In genomic region chr10:50310560-50311174, GRCh38 we compare ENCODE assay signal across 9 cellular contexts. TPM values are rescaled to one million over a fixed set of nuclear protein-coding genes. Genes with fewer than 3 reads are reported as not detected.
A peak's percentile ranks its signal among the peaks of the same experiment; 100 is the strongest.
DNase-seq lines count a peak whose midpoint lies in the region; ATAC-seq and TF ChIP-seq lines count a peak whose summit lies in the region.
"Had no signal": no experiment of that assay in that cellular context is flagged by ENCODE, and none has a peak within 500 bp of the region (broad histone marks: within the 10 kb centered on the region; RNA-seq: fewer than 3 reads in every experiment).

No MANE protein-coding gene starts in this region.

- H3K27me3 Mint-ChIP-seq in activated B cell treated with CpG ODN at 0.5 μM for 24 hours, result no peaks in the 10 kb centered on the region
- H3K27me3 Mint-ChIP-seq: brain had no signal

- CTCF ChIA-PET in activated B cell treated with CpG ODN at 0.5 μM for 24 hours (lab: Charles Lee), result interaction anchor here (1.3 kb wide), 1 partner anchor 110 kb away, joined by 4 read pairs; no protein-coding TSS in a partner anchor

- no peak overlapping the region for H3K27ac ChIP-seq in cardiac muscle cell
- no peak overlapping the region for H3K27ac ChIP-seq in left ventricle myocardium inferior (replicated peaks)
- no peak overlapping the region for H3K27ac ChIP-seq in left lung

- peaks cover 6% of the 10 kb centered on the region for H3K4me1 Mint-ChIP-seq in activated B cell treated with CpG ODN at 0.5 μM for 24 hours
- H3K4me1 Mint-ChIP-seq: brain had no signal

- H3K9me3 ChIP-seq in cardiac muscle cell (ENCODE audit: low read depth) (no peaks in the 10 kb centered on the region), left ventricle myocardium inferior (replicated peaks) (peaks cover 9% of the 10 kb centered on the region), left lung (no peaks in the 10 kb centered on the region)

- POLR2A ChIA-PET in activated B cell treated with CpG ODN at 0.5 μM for 24 hours (lab: Charles Lee), result no interaction called here

- H3K36me3 ChIP-seq in cardiac muscle cell (peaks cover 8% of the 10 kb centered on the region), left ventricle myocardium inferior (peaks cover 53% of the 10 kb centered on the region), left lung (peaks cover 0 to 49% of the 10 kb centered on the region in 2 donors)

- peak; percentile 67 for ATAC-seq in HG03378 (IDR thresholded peaks at IDR 0.05; ENCODE audit: unreplicated experiment)
- peak; percentile 49 for ATAC-seq in activated B cell treated with CpG ODN at 0.5 μM for 24 hours (ENCODE audit: low read depth)
- peak; percentile 22 for ATAC-seq in left lung
- no peak for ATAC-seq in left ventricle myocardium superior
- no peak for ATAC-seq in GM21381 (IDR thresholded peaks at IDR 0.05; ENCODE audit: unreplicated experiment)

- DNase-seq in cardiac muscle cell (ENCODE audit: low read depth in 1 of 2, low spot score in 1 of 2), result peak; percentile 5 to 15
- no peak for DNase-seq in left ventricle myocardium inferior
- no peak for DNase-seq in activated B cell treated with CpG ODN at 0.5 μM for 24 hours
- no peak for DNase-seq in left lung
- no peak for DNase-seq in left ventricle myocardium superior
- DNase-seq in stimulated activated naive CD4-positive, alpha-beta T cell (lab: John Stamatoyannopoulos, UW), result no peak

- H3K4me3 ChIP-seq in cardiac muscle cell (no peak overlapping the region), left ventricle myocardium inferior (no peak overlapping the region), left lung (no peak overlapping the region)

- H3K4me1 ChIP-seq in cardiac muscle cell (ENCODE audit: low read depth), result peaks cover 3% of the 10 kb centered on the region
- peaks cover 12% of the 10 kb centered on the region for H3K4me1 ChIP-seq in left ventricle myocardium inferior
- H3K4me1 ChIP-seq in left lung, result peaks cover 0 to 4% of the 10 kb centered on the region in 2 donors

- peak; percentile 43 for TF ChIP-seq CTCF in cardiac muscle cell (IDR thresholded peaks at IDR 0.05; ENCODE audit: low read depth, low read length)
- TF ChIP-seq CTCF in left ventricle myocardium inferior (IDR thresholded peaks at IDR 0.05; ENCODE audit: borderline replicate concordance), result no peak
- no peak for TF ChIP-seq CTCF in activated B cell treated with CpG ODN at 0.5 μM for 24 hours (IDR thresholded peaks at IDR 0.05)
- TF ChIP-seq CTCF in left lung (IDR thresholded peaks at IDR 0.05), result no peak

- intact Hi-C loops in left ventricle myocardium inferior (cut with micrococcal nuclease) (no loop called here), activated B cell treated with CpG ODN at 0.5 μM for 24 hours (cut with micrococcal nuclease) (no loop called here), left lung (cut with DNase I) (no loop called here), left ventricle myocardium superior (cut with micrococcal nuclease) (no loop called here)

- no peak overlapping the region for H3K27ac Mint-ChIP-seq in activated B cell treated with CpG ODN at 0.5 μM for 24 hours
- H3K27ac Mint-ChIP-seq: brain had no signal

- H3K27me3 ChIP-seq in cardiac muscle cell (no peaks in the 10 kb centered on the region), left ventricle myocardium inferior (ENCODE audit: low read depth) (no peaks in the 10 kb centered on the region), left lung (no peaks in the 10 kb centered on the region)

- peaks cover 65% of the 10 kb centered on the region for H3K36me3 Mint-ChIP-seq in activated B cell treated with CpG ODN at 0.5 μM for 24 hours (ENCODE audit: low read depth)

- peaks cover 8% of the 10 kb centered on the region for H3K9me3 Mint-ChIP-seq in activated B cell treated with CpG ODN at 0.5 μM for 24 hours

- H3K4me3 Mint-ChIP-seq in activated B cell treated with CpG ODN at 0.5 μM for 24 hours, result no peak overlapping the region
- H3K4me3 Mint-ChIP-seq: brain had no signal

RNA-seq across cellular contexts. Expression of gene ASAH2, which starts 59.4 kb away (rescaled TPM):
- total RNA-seq in cardiac muscle cell, result 0.15 and 5.4 TPM in 2 replicates
- polyA plus RNA-seq in cardiac muscle cell, result 0.12 and 1.2 TPM in 2 replicates
- total RNA-seq in left ventricle myocardium inferior, result not detected
- total RNA-seq in activated B cell treated with CpG ODN at 0.5 μM for 24 hours, result 1.8 and 2.3 TPM in 2 replicates
- total RNA-seq in left lung, result 1 to 10 TPM in 1 of 2 donors, under 1 TPM in 1; 0.68 to 4.5 TPM
- total RNA-seq in left ventricle myocardium superior, result 0.32 TPM

Comparison
In these comparisons a context has a peak if more than half of its experiments do, and no peak if none do; other contexts are left out.
1. DNase-seq: peak in cardiac muscle cell (2 of 2); none in left ventricle myocardium inferior (single experiment), activated B cell treated with CpG ODN at 0.5 μM for 24 hours (single experiment), left lung (0 of 2), left ventricle myocardium superior (single experiment) and stimulated activated naive CD4-positive, alpha-beta T cell (0 of 6).
2. ATAC-seq: peak in HG03378 (single experiment), activated B cell treated with CpG ODN at 0.5 μM for 24 hours (single experiment) and left lung (single experiment); none in left ventricle myocardium superior (single experiment) and GM21381 (single experiment).